16 cellular contexts compared by ENCODE assay signal in genomic region chr2:144256996-144257707, GRCh38.
A peak's percentile ranks its signal among the peaks of the same experiment; 100 is the strongest.
DNase-seq lines count a peak whose midpoint lies in the region; ATAC-seq, FAIRE-seq and TF ChIP-seq lines count a peak whose summit lies in the region.
"Had no signal": no experiment of that assay in that cellular context is flagged by ENCODE, and none has a peak within 500 bp of the region (broad histone marks: within the 10 kb centered on the region; RNA-seq: fewer than 3 reads in every experiment).

No MANE protein-coding gene starts in this region.

- in situ Hi-C loops in mammary epithelial cell (cut with MboI; ENCODE audit: low sequenced_read_pairs in 2 of 2), result no loop called here

- H3K9me3 ChIP-seq in mammary epithelial cell (replicated peaks; ENCODE audit: insufficient read depth, low read length) (peaks cover 11% of the 10 kb centered on the region), A673 (ENCODE audit: low read depth, low read length, poor library complexity, severe bottlenecking) (peaks cover 43% of the 10 kb centered on the region)

- no peak overlapping the region for H3K27ac ChIP-seq in mammary epithelial cell (ENCODE audit: insufficient read depth, low read depth, low read length)
- no peak overlapping the region for H3K27ac ChIP-seq in A673 (ENCODE audit: low read depth, low read length, poor library complexity, severe bottlenecking)
- H3K27ac ChIP-seq: parathyroid adenoma, SJCRH30 had no signal

- dilution Hi-C loops in mammary epithelial cell (cut with HindIII; ENCODE audit: low sequenced_read_pairs), result no loop called here

- H4K20me1 ChIP-seq in mammary epithelial cell (ENCODE audit: insufficient read depth, low read length), result no peaks in the 10 kb centered on the region

- BruUV-seq in mammary epithelial cell (replicated peaks; lab: Mats Ljungman, UMichigan) (no TSS peak), A673 (replicated peaks; lab: Mats Ljungman, UMichigan) (no TSS peak)

- H3K4me1 Mint-ChIP-seq in activated CD4-positive, alpha-beta T cell treated with anti-CD3 and anti-CD28 coated beads for 36 hours, result peaks cover 32% of the 10 kb centered on the region

- H3K36me3 Mint-ChIP-seq in activated CD4-positive, alpha-beta T cell treated with anti-CD3 and anti-CD28 coated beads for 36 hours (ENCODE audit: low read depth), result peaks cover 41% of the 10 kb centered on the region

- H3K27me3 ChIP-seq in mammary epithelial cell (ENCODE audit: insufficient read depth, low read length), result no peaks in the 10 kb centered on the region
- H3K27me3 ChIP-seq in A673 (replicated peaks; ENCODE audit: insufficient read depth, low read depth, low read length, poor library complexity), result no peaks in the 10 kb centered on the region
- H3K27me3 ChIP-seq: SJCRH30 had no signal

- DNase-seq in activated CD4-positive, alpha-beta T cell treated with anti-CD3 and anti-CD28 coated beads for 36 hours, result peak; percentile 19
- DNase-seq in activated CD4-positive, alpha-beta T cell treated with anti-CD3 and anti-CD28 coated beads, Interleukin-2, amount 50 U/mL, for 48 hours, result no peak
- DNase-seq in MV-4-11 (lab: John Stamatoyannopoulos, UW), result peak; percentile 80
- peak; percentile 35 for DNase-seq in mammary epithelial cell
- peak; percentile 16 for DNase-seq in skeletal muscle cell (ENCODE audit: low read depth)
- DNase-seq in H54 (ENCODE audit: insufficient read length, low spot score), result no peak
- DNase-seq in NCI-H524 treated with DMSO at 0.1 percent for 48 hours (lab: John Stamatoyannopoulos, UW), result no peak
- no peak for DNase-seq in A673 (ENCODE audit: low spot score)
- DNase-seq: DMS153, NCI-H1417, NCI-H524, SJCRH30 had no signal

- H3K4me3 ChIP-seq in mammary epithelial cell (replicated peaks in 1 of 3; ENCODE audit: insufficient read depth in 1 of 3, low read depth in 2 of 3, low read length in 3 of 3) (no peak overlapping the region), skeletal muscle cell (ENCODE audit: low read depth, low read length) (no peak overlapping the region), A673 (ENCODE audit: low read depth, low read length, poor library complexity, severe bottlenecking) (no peak overlapping the region)
- H3K4me3 ChIP-seq: SJCRH30 had no signal

- no peak overlapping the region for H3K9ac ChIP-seq in mammary epithelial cell (ENCODE audit: insufficient read depth, low read length)
- H3K9ac ChIP-seq: parathyroid adenoma had no signal

- POLR2A ChIA-PET in activated CD4-positive, alpha-beta T cell treated with anti-CD3 and anti-CD28 coated beads for 36 hours (lab: Charles Lee), result no interaction called here
- POLR2A ChIA-PET in A673 (lab: Charles Lee; ENCODE audit: low non-redundant PET), result no interaction called here

- no peak overlapping the region for H3K4me2 ChIP-seq in mammary epithelial cell (ENCODE audit: insufficient read depth, low read depth, low read length)

- no peak overlapping the region for H3K4me3 Mint-ChIP-seq in activated CD4-positive, alpha-beta T cell treated with anti-CD3 and anti-CD28 coated beads for 36 hours

- peaks cover 4% of the 10 kb centered on the region for H3K4me1 ChIP-seq in mammary epithelial cell (ENCODE audit: insufficient read depth, low read length)
- H3K4me1 ChIP-seq in A673 (ENCODE audit: insufficient read depth, low read length, poor library complexity, severe bottlenecking), result no peaks in the 10 kb centered on the region
- H3K4me1 ChIP-seq: parathyroid adenoma, SJCRH30 had no signal

- intact Hi-C loops in activated CD4-positive, alpha-beta T cell treated with anti-CD3 and anti-CD28 coated beads for 36 hours (cut with DNase I, micrococcal nuclease), result no loop called here
- intact Hi-C loops in mammary epithelial cell (cut with micrococcal nuclease), result no loop called here
- intact Hi-C loops in A673 (cut with micrococcal nuclease; ENCODE audit: unreplicated experiment), result no loop called here

- peaks cover 48% of the 10 kb centered on the region for H3K9me3 Mint-ChIP-seq in activated CD4-positive, alpha-beta T cell treated with anti-CD3 and anti-CD28 coated beads for 36 hours (ENCODE audit: low read depth)

- H3K36me3 ChIP-seq in mammary epithelial cell (ENCODE audit: insufficient read depth, low read length), result no peaks in the 10 kb centered on the region
- H3K36me3 ChIP-seq in A673 (ENCODE audit: insufficient read depth, low read length, poor library complexity, severe bottlenecking), result no peaks in the 10 kb centered on the region
- H3K36me3 ChIP-seq: SJCRH30 had no signal

- WGBS in mammary epithelial cell (ENCODE audit: low coverage, missing lambda C conversion rate), result 80% methylated on average over 1 of the region's 1 CpG

- H3K27me3 Mint-ChIP-seq in activated CD4-positive, alpha-beta T cell treated with anti-CD3 and anti-CD28 coated beads for 36 hours, result no peaks in the 10 kb centered on the region

- H3K79me2 ChIP-seq in mammary epithelial cell (ENCODE audit: insufficient read depth, low read length), result no peaks in the 10 kb centered on the region
- H3K79me2 ChIP-seq: parathyroid adenoma had no signal

- H3K27ac Mint-ChIP-seq in activated CD4-positive, alpha-beta T cell treated with anti-CD3 and anti-CD28 coated beads for 36 hours, result peak overlapping the region; percentile 26

- peak; percentile 69 for ATAC-seq in activated CD4-positive, alpha-beta T cell treated with anti-CD3 and anti-CD28 coated beads for 36 hours
- ATAC-seq: HCT116 had no signal

- no peak overlapping the region for H2AFZ ChIP-seq in mammary epithelial cell (ENCODE audit: low read depth, low read length)
- H2AFZ ChIP-seq: parathyroid adenoma had no signal

- FAIRE-seq in H54 (lab: Jason Lieb, UNC), result no peak
- FAIRE-seq: A204.1, urothelium cell line had no signal

- TF ChIP-seq POLR2A in H54 (IDR thresholded peaks at IDR 0.05; ENCODE audit: low read depth, low read length), result no peak

- CTCF ChIA-PET in activated CD4-positive, alpha-beta T cell treated with anti-CD3 and anti-CD28 coated beads for 36 hours (lab: Charles Lee), result interaction anchor here (0.6 kb wide), 2 partner anchors 8 to 482 kb away, joined by 3 read pairs; no protein-coding TSS in a partner anchor
- CTCF ChIA-PET in mammary epithelial cell (lab: Charles Lee; ENCODE audit: low non-redundant PET) (no interaction called here), A673 (lab: Charles Lee) (no interaction called here)

- no peak for TF ChIP-seq CTCF in mammary epithelial cell (conservative IDR thresholded peaks at IDR 0.05 in 1 of 2, IDR thresholded peaks at IDR 0.05 in 1 of 2; ENCODE audit: extremely low read depth in 1 of 2, insufficient read depth in 1 of 2, low read depth in 1 of 2, low read length in 2 of 2)
- no peak for TF ChIP-seq CTCF in A673 (conservative IDR thresholded peaks at IDR 0.05; ENCODE audit: low read depth, low read length)

Comparison
In these comparisons a context has a peak if more than half of its experiments do, and no peak if none do; other contexts are left out.
1. DNase-seq: peak in activated CD4-positive, alpha-beta T cell treated with anti-CD3 and anti-CD28 coated beads for 36 hours (single experiment), MV-4-11 (single experiment), mammary epithelial cell (single experiment) and skeletal muscle cell (single experiment); none in activated CD4-positive, alpha-beta T cell treated with anti-CD3 and anti-CD28 coated beads, Interleukin-2, amount 50 U/mL, for 48 hours (0 of 2), H54 (single experiment), NCI-H524 treated with DMSO at 0.1 percent for 48 hours (single experiment) and A673 (single experiment).